29 cellular contexts compared by ENCODE assay signal in the genomic region with DNA sequence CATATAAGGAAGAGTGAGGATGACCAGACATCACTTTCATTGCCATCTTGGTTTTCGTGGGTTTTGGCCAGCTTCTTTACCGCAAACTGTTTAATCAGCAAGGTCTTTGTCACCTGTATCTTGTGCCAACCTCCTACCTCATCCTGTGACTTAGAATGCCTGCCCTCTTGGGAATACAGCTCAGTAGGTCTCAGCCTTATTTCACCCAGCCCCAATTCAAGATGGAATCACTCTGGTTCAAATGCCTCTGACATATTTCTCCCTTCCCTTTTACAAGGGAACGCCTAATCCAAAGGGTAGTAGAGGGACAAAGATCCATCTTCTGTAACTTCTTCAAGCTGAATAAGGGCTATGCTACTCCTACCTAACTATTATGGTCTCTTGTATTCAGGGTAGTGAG.
"Had no signal": no experiment of that assay in that cellular context is flagged by ENCODE, and none has a peak within 500 bp of the region (broad histone marks: within the 10 kb centered on the region; RNA-seq: fewer than 3 reads in every experiment).

No MANE protein-coding gene starts in this region.

- DNase-seq: stimulated activated CD4-positive, alpha-beta T cell treated with anti-CD3 and anti-CD28 coated beads, Interleukin-2, amount 100 ng/mL, for 48 hours; stimulated activated CD4-positive, alpha-beta T cell treated with anti-CD3 and anti-CD28 coated beads, Interleukin-4, amount 100 ng/mL, for 1 hour; stimulated activated CD4-positive, alpha-beta T cell treated with anti-CD3 and anti-CD28 coated beads, Interleukin-4, amount 100 ng/mL, for 24 hours; stimulated activated CD4-positive, alpha-beta T cell treated with anti-CD3 and anti-CD28 coated beads, Interleukin-4, amount 100 ng/mL, for 4 hours; stimulated activated CD8-positive, alpha-beta memory T cell treated with anti-CD3 and anti-CD28 coated beads, Interleukin-4, amount 100 ng/mL, for 48 hours; stimulated activated naive B cell treated with anti-CD40 and anti-IgM and Interleukin-4, amounts not matched to agents 10 μg/mL and 1 μg/mL and 100 μg/mL, for 72 hours; stimulated activated naive CD4-positive, alpha-beta T cell; stimulated activated naive CD4-positive, alpha-beta T cell treated with Interleukin-2 at 50 U/mL for 16 hours; stimulated activated naive CD8-positive, alpha-beta T cell treated with anti-CD3 and anti-CD28 coated beads, Interleukin-15, amount 100 ng/mL, for 72 hours; stimulated activated naive CD8-positive, alpha-beta T cell treated with anti-CD3 and anti-CD28 coated beads, Interleukin-15, Interleukin-2, amounts not matched to agents 100 U/mL and 50 U/mL, for 24 hours; stomach; substantia nigra; testis; thyroid gland; tibial artery; transverse colon; trophoblast cell; upper lobe of left lung; upper lobe of right lung; uterus had no signal

- H3K27ac ChIP-seq: stomach, suprapubic skin, testis, thoracic aorta, thyroid gland, tibial artery, tibial nerve, transverse colon, upper lobe of left lung, upper lobe of right lung, uterus, vagina had no signal

- ATAC-seq: stimulated activated effector memory CD8-positive, alpha-beta T cell treated with anti-CD3 and anti-CD28 coated beads, Interleukin-12 subunit alpha, Interleukin-12 subunit beta, amount 100 ng/mL, for 72 hours; stimulated activated memory B cell treated with anti-CD40 and anti-IgM and Interleukin-4, amounts not matched to agents 10 μg/mL and 1 μg/mL and 100 μg/mL, for 72 hours; stimulated activated naive B cell treated with anti-CD40 and anti-IgM and Interleukin-4, amounts not matched to agents 10 μg/mL and 1 μg/mL and 100 μg/mL, for 72 hours; stimulated activated naive CD8-positive, alpha-beta T cell treated with anti-CD3 and anti-CD28 coated beads, Interleukin-15, amount 100 ng/mL, for 72 hours; stimulated activated naive CD8-positive, alpha-beta T cell treated with anti-CD3 and anti-CD28 coated beads, Interleukin-15, Interleukin-2, amounts not matched to agents 100 U/mL and 50 U/mL, for 24 hours; upper lobe of right lung had no signal

- H3K4me3 Mint-ChIP-seq: stimulated activated effector memory CD8-positive, alpha-beta T cell treated with anti-CD3 and anti-CD28 coated beads, Interleukin-12 subunit alpha, Interleukin-12 subunit beta, amount 100 ng/mL, for 72 hours; stimulated activated memory B cell treated with anti-CD40 and anti-IgM and Interleukin-4, amounts not matched to agents 10 μg/mL and 1 μg/mL and 100 μg/mL, for 72 hours; stimulated activated naive B cell treated with anti-CD40 and anti-IgM and Interleukin-4, amounts not matched to agents 10 μg/mL and 1 μg/mL and 100 μg/mL, for 72 hours; stimulated activated naive CD8-positive, alpha-beta T cell treated with anti-CD3 and anti-CD28 coated beads, Interleukin-15, amount 100 ng/mL, for 72 hours; stimulated activated naive CD8-positive, alpha-beta T cell treated with anti-CD3 and anti-CD28 coated beads, Interleukin-15, Interleukin-2, amounts not matched to agents 100 ng/mL and 50 ng/mL, for 24 hours; type B pancreatic cell had no signal

- H3K27ac Mint-ChIP-seq: stimulated activated effector memory CD8-positive, alpha-beta T cell treated with anti-CD3 and anti-CD28 coated beads, Interleukin-12 subunit alpha, Interleukin-12 subunit beta, amount 100 ng/mL, for 72 hours; stimulated activated memory B cell treated with anti-CD40 and anti-IgM and Interleukin-4, amounts not matched to agents 10 μg/mL and 1 μg/mL and 100 μg/mL, for 72 hours; stimulated activated naive B cell treated with anti-CD40 and anti-IgM and Interleukin-4, amounts not matched to agents 10 μg/mL and 1 μg/mL and 100 μg/mL, for 72 hours; stimulated activated naive CD8-positive, alpha-beta T cell treated with anti-CD3 and anti-CD28 coated beads, Interleukin-15, amount 100 ng/mL, for 72 hours; stimulated activated naive CD8-positive, alpha-beta T cell treated with anti-CD3 and anti-CD28 coated beads, Interleukin-15, Interleukin-2, amounts not matched to agents 100 ng/mL and 50 ng/mL, for 24 hours; type B pancreatic cell had no signal

- H3K9me3 ChIP-seq: suprapubic skin, testis, thoracic aorta, thyroid gland, tibial artery, upper lobe of left lung, vagina had no signal

- H3K9me3 Mint-ChIP-seq: stimulated activated effector memory CD8-positive, alpha-beta T cell treated with anti-CD3 and anti-CD28 coated beads, Interleukin-12 subunit alpha, Interleukin-12 subunit beta, amount 100 ng/mL, for 72 hours had no signal

- H3K27me3 ChIP-seq: testis, thyroid gland, tibial artery, tibial nerve, upper lobe of left lung, upper lobe of right lung, uterus, vagina had no signal

- FAIRE-seq: urothelium cell line had no signal

- H3K36me3 ChIP-seq: stomach, suprapubic skin, thoracic aorta, thyroid gland, tibial artery, tibial nerve, transverse colon, upper lobe of left lung, upper lobe of right lung, uterus, vagina had no signal

- H3K4me3 ChIP-seq: stomach, suprapubic skin, testis, thoracic aorta, thyroid gland, tibial artery, tibial nerve, transverse colon, upper lobe of left lung, upper lobe of right lung, uterus, vagina had no signal

- H3K4me1 ChIP-seq: uterus, vagina had no signal
